8 cellular contexts compared by ENCODE assay signal in the genomic region with DNA sequence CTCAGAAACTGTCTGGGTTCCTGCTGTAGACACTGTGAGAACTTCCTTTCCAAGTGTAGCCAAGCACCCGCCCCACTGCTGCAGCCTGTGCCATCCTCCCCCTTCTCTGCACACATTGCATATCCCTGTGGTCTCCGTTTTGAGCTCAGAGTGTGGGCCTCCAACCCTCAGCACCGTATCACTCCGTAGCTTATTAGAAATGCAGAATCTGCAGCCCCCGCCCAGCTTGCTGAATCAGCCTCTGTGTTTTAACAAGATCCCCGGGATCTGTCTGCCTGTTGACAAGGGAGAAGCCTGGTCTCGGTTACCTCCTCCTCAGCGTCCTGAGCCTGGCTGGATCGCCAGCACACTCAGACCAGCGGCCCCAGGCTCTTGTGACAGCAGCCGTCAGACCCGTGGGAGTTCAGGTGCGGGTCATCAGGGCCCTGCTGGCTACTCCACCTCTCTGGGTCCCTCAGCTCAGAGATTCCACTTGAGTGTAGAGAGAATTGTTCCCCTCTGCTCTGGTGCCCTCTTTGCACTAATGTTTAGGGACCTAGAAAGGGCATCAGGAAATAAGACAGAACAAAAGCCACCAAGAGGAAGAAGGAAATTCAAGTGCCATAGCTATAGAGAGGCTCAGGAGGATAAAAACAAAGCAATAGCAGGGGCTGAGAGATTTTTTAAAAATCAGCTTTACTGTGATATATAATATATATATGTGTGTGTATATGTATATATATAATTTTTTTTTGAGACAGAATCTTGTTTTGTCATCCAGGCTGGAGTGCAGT.
DNase-seq lines count a peak whose midpoint lies in the region; TF ChIP-seq lines count a peak whose summit lies in the region.

No MANE protein-coding gene starts in this region.

- peaks cover 45% of the 10 kb centered on the region for H3K4me1 Mint-ChIP-seq in activated CD4-positive, alpha-beta T cell treated with anti-CD3 and anti-CD28 coated beads, Interleukin-2, amount 10 ng/mL, durations not matched to agents 24 days and 14 days
- H3K4me1 Mint-ChIP-seq in glutamatergic neuron (ENCODE audit: low read depth, unreplicated experiment), result peaks cover 24% of the 10 kb centered on the region

- peaks cover 5% of the 10 kb centered on the region for H3K36me3 Mint-ChIP-seq in activated CD4-positive, alpha-beta T cell treated with anti-CD3 and anti-CD28 coated beads, Interleukin-2, amount 10 ng/mL, durations not matched to agents 24 days and 14 days (ENCODE audit: low read depth)
- H3K36me3 Mint-ChIP-seq in glutamatergic neuron (ENCODE audit: unreplicated experiment), result peaks cover 9% of the 10 kb centered on the region

- in situ Hi-C loops in GM13977 (cut with MboI; ENCODE audit: low pct_unique_long_range_greater_than_20kb, low sequenced_read_pairs, unreplicated experiment), result loop anchor here (5.0 kb wide), 1 partner anchor 82 kb away; no protein-coding TSS in a partner anchor

- peak overlapping the region; percentile 80 for H3K27ac Mint-ChIP-seq in activated CD4-positive, alpha-beta T cell treated with anti-CD3 and anti-CD28 coated beads, Interleukin-2, amount 10 ng/mL, durations not matched to agents 24 days and 14 days
- H3K27ac Mint-ChIP-seq in glutamatergic neuron (ENCODE audit: unreplicated experiment), result peak overlapping the region; percentile 14

- intact Hi-C loops in activated CD4-positive, alpha-beta T cell treated with anti-CD3 and anti-CD28 coated beads, Interleukin-2, amount 10 ng/mL, durations not matched to agents 24 days and 14 days (cut with micrococcal nuclease), result no loop called here
- intact Hi-C loops in prostate gland (cut with DNase I), result no loop called here

- peaks cover 8% of the 10 kb centered on the region; the same call in 1 of the 2 replicates for H3K9me3 ChIP-seq in HUES6 (ENCODE audit: control insufficient read depth, insufficient read depth, low read depth, low read length)
- H3K9me3 ChIP-seq in prostate gland, result no peaks in the 10 kb centered on the region

- peak overlapping the region; percentile 72 for H3K4me3 Mint-ChIP-seq in activated CD4-positive, alpha-beta T cell treated with anti-CD3 and anti-CD28 coated beads, Interleukin-2, amount 10 ng/mL, durations not matched to agents 24 days and 14 days
- peak overlapping the region; percentile 43 for H3K4me3 Mint-ChIP-seq in glutamatergic neuron (ENCODE audit: unreplicated experiment)

- H3K27me3 ChIP-seq in HUES6 (ENCODE audit: control insufficient read depth, insufficient read depth, low read length) (no peaks in the 10 kb centered on the region), prostate gland (replicated peaks; ENCODE audit: insufficient read depth) (no peaks in the 10 kb centered on the region)

- H3K36me3 ChIP-seq in HUES6 (ENCODE audit: control insufficient read depth, insufficient read depth, low read length) (no peaks in the 10 kb centered on the region), prostate gland (no peaks in the 10 kb centered on the region)

- DNase-seq in activated CD4-positive, alpha-beta T cell treated with anti-CD3 and anti-CD28 coated beads, Interleukin-2, amount 10 ng/mL, durations not matched to agents 24 days and 14 days, result peak; percentile 75
- DNase-seq in glutamatergic neuron (peak; percentile 57), prostate gland (ENCODE audit: low spot score) (peak; percentile 7), NCI-H748 (lab: John Stamatoyannopoulos, UW; ENCODE audit: unreplicated experiment) (no peak), NCI-H2196 (lab: John Stamatoyannopoulos, UW; ENCODE audit: unreplicated experiment) (no peak), GM13977 (ENCODE audit: low spot score) (no peak)
- DNase-seq in central memory CD4-positive, alpha-beta T cell, result no peak

- H3K9ac ChIP-seq in HUES6 (ENCODE audit: low read length), result no peak overlapping the region

- H3K4me1 ChIP-seq in HUES6 (ENCODE audit: control insufficient read depth, insufficient read depth, low read length) (peaks cover 29% of the 10 kb centered on the region), prostate gland (replicated peaks) (no peaks in the 10 kb centered on the region)

- WGBS in prostate gland, result 46% methylated on average over 13 of the region's 13 CpGs

- TF ChIP-seq CTCF in glutamatergic neuron (IDR thresholded peaks at IDR 0.05; ENCODE audit: partially characterized antibody, unreplicated experiment) (no peak), prostate gland (IDR thresholded peaks at IDR 0.05) (no peak), GM13977 (IDR thresholded peaks at IDR 0.05; ENCODE audit: extremely low read depth, insufficient read depth, missing control alignments) (no peak)

- peaks cover 5% of the 10 kb centered on the region for H3K9me3 Mint-ChIP-seq in activated CD4-positive, alpha-beta T cell treated with anti-CD3 and anti-CD28 coated beads, Interleukin-2, amount 10 ng/mL, durations not matched to agents 24 days and 14 days
- peaks cover 5% of the 10 kb centered on the region for H3K9me3 Mint-ChIP-seq in glutamatergic neuron (ENCODE audit: unreplicated experiment)

- H3K4me3 ChIP-seq in HUES6 (ENCODE audit: low read depth, low read length) (no peak overlapping the region), prostate gland (no peak overlapping the region)

- no peak for TF ChIP-seq POLR2A in prostate gland (IDR thresholded peaks at IDR 0.05)

- H3K27me3 Mint-ChIP-seq in activated CD4-positive, alpha-beta T cell treated with anti-CD3 and anti-CD28 coated beads, Interleukin-2, amount 10 ng/mL, durations not matched to agents 24 days and 14 days, result no peaks in the 10 kb centered on the region
- H3K27me3 Mint-ChIP-seq in glutamatergic neuron (ENCODE audit: unreplicated experiment), result peaks cover under 1% of the 10 kb centered on the region

- H3K27ac ChIP-seq in HUES6 (ENCODE audit: low read depth, low read length) (peak overlapping the region; percentile 59; the same call in 1 of the 2 replicates), prostate gland (peak overlapping the region in 1 of 2 donors; percentile 54)

Comparison
In these comparisons a context has a peak if more than half of its experiments do, and no peak if none do; other contexts are left out.
1. DNase-seq: peak in activated CD4-positive, alpha-beta T cell treated with anti-CD3 and anti-CD28 coated beads, Interleukin-2, amount 10 ng/mL, durations not matched to agents 24 days and 14 days (single experiment), glutamatergic neuron (single experiment) and prostate gland (single experiment); none in central memory CD4-positive, alpha-beta T cell (single experiment), NCI-H748 (single experiment), NCI-H2196 (single experiment) and GM13977 (single experiment).